ENCODE assay signal across 1 cellular context in genomic region chr2:96260404-96261260, GRCh38.
TF ChIP-seq lines count a peak whose summit lies in the region.

No MANE protein-coding gene starts in this region.

TF ChIP-seq in GM12878, 131 proteins besides CTCF, POLR2A, EP300 and RAD21:
- TF ChIP-seq HSF1 (IDR thresholded peaks at IDR 0.05; ENCODE audit: low read depth, low read length) (no peak), SMC3 (IDR thresholded peaks at IDR 0.05; ENCODE audit: borderline replicate concordance, low read length) (peak; percentile 59; the same call in 1 of the 2 replicates), CHD2 (IDR thresholded peaks at IDR 0.05; ENCODE audit: borderline replicate concordance, low read depth, low read length) (0 out of 2 replicates have a peak, but pooled peaks have one; percentile 40), RAD51 (IDR thresholded peaks at IDR 0.05) (peak; percentile 22; the same call in 1 of the 2 replicates), IKZF1 (conservative IDR thresholded peaks at IDR 0.05) (0 out of 2 replicates have a peak, but pooled peaks have one; percentile 28), ZNF217 (IDR thresholded peaks at IDR 0.05) (no peak), YY1 (IDR thresholded peaks at IDR 0.05; ENCODE audit: low read depth, low read length) (0 out of 2 replicates have a peak, but pooled peaks have one; percentile 14)
